1 cellular context compared by ENCODE assay signal in genomic region chr7:636396-636795, GRCh38.
A peak's percentile ranks its signal among the peaks of the same experiment; 100 is the strongest.
TF ChIP-seq lines count a peak whose summit lies in the region.

No MANE protein-coding gene starts in this region.

TF ChIP-seq in K562, 482 proteins besides CTCF, POLR2A, EP300 and RAD21 (continued from another document and continues in another):
- TF ChIP-seq ZNF407 (IDR thresholded peaks at IDR 0.05; ENCODE audit: low read depth) (no peak), KLF13 (tag; IDR thresholded peaks at IDR 0.05; ENCODE audit: borderline replicate concordance, low read depth) (peak; percentile 62; the same call in 1 of the 2 replicates), CREB3 (tag; conservative IDR thresholded peaks at IDR 0.05; ENCODE audit: low read depth) (no peak), NFATC3 (IDR thresholded peaks at IDR 0.05) (no peak), ARID3B (CRISPR knock-in tag; IDR thresholded peaks at IDR 0.05; ENCODE audit: borderline replicate concordance) (no peak), ZNF324 (CRISPR knock-in tag; IDR thresholded peaks at IDR 0.05) (no peak), HMGN3 (IDR thresholded peaks at IDR 0.05; ENCODE audit: borderline replicate concordance, extremely low read depth, insufficient read length, low read depth, low read length) (no peak), SMARCA4 (IDR thresholded peaks at IDR 0.05) (no peak), HCFC1 (IDR thresholded peaks at IDR 0.05; ENCODE audit: low read depth, low read length) (no peak), RBFOX2 (IDR thresholded peaks at IDR 0.05; ENCODE audit: low read depth, low read length) (peak; percentile 48; the same call in 1 of the 2 replicates), ZFP30 (CRISPR knock-in tag; IDR thresholded peaks at IDR 0.05; ENCODE audit: borderline replicate concordance) (no peak), PREB (CRISPR knock-in tag; IDR thresholded peaks at IDR 0.05) (no peak), MCM7 (IDR thresholded peaks at IDR 0.05) (no peak), ZNF277 (CRISPR knock-in tag; IDR thresholded peaks at IDR 0.05; ENCODE audit: borderline replicate concordance) (no peak), SP1 (CRISPR knock-in tag; IDR thresholded peaks at IDR 0.05) (peak; percentile 45), RBM14 (IDR thresholded peaks at IDR 0.05; ENCODE audit: borderline replicate concordance, insufficient read depth, low read depth, low read length) (no peak), HDAC3 (IDR thresholded peaks at IDR 0.05; ENCODE audit: borderline replicate concordance, partially characterized antibody) (no peak), ZBTB9 (CRISPR knock-in tag; IDR thresholded peaks at IDR 0.05) (peak; percentile 31; the same call in 1 of the 2 replicates), TRIM28 (IDR thresholded peaks at IDR 0.05) (no peak), ZKSCAN8 (CRISPR knock-in tag; IDR thresholded peaks at IDR 0.05) (no peak), GMEB1 (CRISPR knock-in tag; IDR thresholded peaks at IDR 0.05) (peak; percentile 53; the same call in 1 of the 2 replicates), MYC (IDR thresholded peaks at IDR 0.05; ENCODE audit: low read depth, low read length) (no peak; the same call in 1 of the 2 replicates), MYC (CRISPR knock-in tag; IDR thresholded peaks at IDR 0.05; ENCODE audit: borderline replicate concordance, low read depth) (no peak), IRF2 (CRISPR knock-in tag; IDR thresholded peaks at IDR 0.05) (no peak), ILK (tag; IDR thresholded peaks at IDR 0.05; ENCODE audit: borderline replicate concordance, low read depth) (no peak), ZBTB34 (CRISPR knock-in tag; IDR thresholded peaks at IDR 0.05) (no peak), FOXA3 (CRISPR knock-in tag; conservative IDR thresholded peaks at IDR 0.05 in 1 of 2, IDR thresholded peaks at IDR 0.05 in 1 of 2) (no peak)
